Comparison of ENCODE assay signal across 1 cellular context in genomic region chr12:119902084-119902509, GRCh38.
TF ChIP-seq lines count a peak whose summit lies in the region.

No MANE protein-coding gene starts in this region.

TF ChIP-seq in SK-N-SH treated with all-trans-retinoic acid at 6 μM for 48 hours, 23 proteins besides CTCF, POLR2A, EP300 and RAD21 (continued from another document):
- TF ChIP-seq, protein P1, sequence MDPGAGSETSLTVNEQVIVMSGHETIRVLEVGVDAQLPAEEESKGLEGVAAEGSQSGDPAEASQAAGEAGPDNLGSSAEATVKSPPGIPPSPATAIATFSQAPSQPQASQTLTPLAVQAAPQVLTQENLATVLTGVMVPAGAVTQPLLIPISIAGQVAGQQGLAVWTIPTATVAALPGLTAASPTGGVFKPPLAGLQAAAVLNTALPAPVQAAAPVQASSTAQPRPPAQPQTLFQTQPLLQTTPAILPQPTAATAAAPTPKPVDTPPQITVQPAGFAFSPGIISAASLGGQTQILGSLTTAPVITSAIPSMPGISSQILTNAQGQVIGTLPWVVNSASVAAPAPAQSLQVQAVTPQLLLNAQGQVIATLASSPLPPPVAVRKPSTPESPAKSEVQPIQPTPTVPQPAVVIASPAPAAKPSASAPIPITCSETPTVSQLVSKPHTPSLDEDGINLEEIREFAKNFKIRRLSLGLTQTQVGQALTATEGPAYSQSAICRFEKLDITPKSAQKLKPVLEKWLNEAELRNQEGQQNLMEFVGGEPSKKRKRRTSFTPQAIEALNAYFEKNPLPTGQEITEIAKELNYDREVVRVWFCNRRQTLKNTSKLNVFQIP (CRISPR knock-in tag; IDR thresholded peaks at IDR 0.05; ENCODE audit: borderline replicate concordance, low read depth) = no peak
- TF ChIP-seq BACH2 (CRISPR knock-in tag; IDR thresholded peaks at IDR 0.05; ENCODE audit: borderline replicate concordance) (no peak), ZNF8 (CRISPR knock-in tag; IDR thresholded peaks at IDR 0.05) (no peak), ZFP3 (CRISPR knock-in tag; IDR thresholded peaks at IDR 0.05) (no peak), PPARA (CRISPR knock-in tag; IDR thresholded peaks at IDR 0.05; ENCODE audit: borderline replicate concordance) (no peak), ZC3H10 (CRISPR knock-in tag; IDR thresholded peaks at IDR 0.05) (no peak)
